Comparison of ENCODE assay signal across 8 cellular contexts in genomic region chr1:15975358-15975804, GRCh38. TPM values are rescaled to one million over a fixed set of nuclear protein-coding genes. Genes with fewer than 3 reads are reported as not detected.
DNase-seq lines count a peak whose midpoint lies in the region; ATAC-seq and TF ChIP-seq lines count a peak whose summit lies in the region.

No MANE protein-coding gene starts in this region.

- H2AFZ ChIP-seq in SK-N-SH (ENCODE audit: low read depth) = 0 out of 2 replicates have a peak overlapping the region, but pooled peaks have one; percentile 38

- 0% methylated on average over 28 of the region's 47 CpGs for WGBS in SK-N-SH (ENCODE audit: low lambda C conversion rate)
- WGBS in adrenal gland, 4 donors = 0 to 2% (median 1%) methylated on average over 3 to 47 of the region's 47 CpGs
- 1% methylated on average over 47 of the region's 47 CpGs for WGBS in sigmoid colon, 2 donors

- H3K36me3 Mint-ChIP-seq in Caco-2 (ENCODE audit: insufficient read depth, unreplicated experiment) = peaks cover 12% of the 10 kb centered on the region

- H3K27me3 Mint-ChIP-seq in Caco-2 (ENCODE audit: insufficient read depth, unreplicated experiment) = no peaks in the 10 kb centered on the region

- TF ChIP-seq POLR2A in adrenal gland (IDR thresholded peaks at IDR 0.05) = no peak
- TF ChIP-seq POLR2A in sigmoid colon (IDR thresholded peaks at IDR 0.05) = no peak

- H3K36me3 ChIP-seq in Caco-2 (ENCODE audit: control insufficient read depth, insufficient read depth, low read length) = no peaks in the 10 kb centered on the region
- H3K36me3 ChIP-seq in SK-N-SH (replicated peaks in 1 of 2; ENCODE audit: control insufficient read depth in 1 of 2, insufficient read depth in 2 of 2, low read length in 1 of 2) = peaks cover 18 to 23% of the 10 kb centered on the region in 2 experiments
- peaks cover 0 to 7% of the 10 kb centered on the region in 2 donors for H3K36me3 ChIP-seq in adrenal gland (replicated peaks in 1 of 2)
- peaks cover 0 to 18% (median 11%) of the 10 kb centered on the region in 4 donors for H3K36me3 ChIP-seq in sigmoid colon

- H3K27ac ChIP-seq in SK-N-SH (ENCODE audit: low read depth in 2 of 2, low read length in 1 of 2) = peak overlapping the region; percentile 72 to 83
- peak overlapping the region in 4 of 5 donors; percentile 62 to 79 (median 76) for H3K27ac ChIP-seq in adrenal gland
- peak overlapping the region; percentile 77 to 85 (median 83) for H3K27ac ChIP-seq in sigmoid colon

- H3K4me2 ChIP-seq in SK-N-SH = peak overlapping the region; percentile 95

- CTCF ChIA-PET in Caco-2 (lab: Charles Lee) (interaction anchor here (0.5 to 1.5 kb wide), 4 partner anchors 11 to 160 kb away, joined by 3 to 4 read pairs (median 4); no protein-coding TSS in a partner anchor), SK-N-SH (lab: Yijun Ruan, JAX) (interaction anchor here (0.8 to 2.2 kb wide), 14 partner anchors 16 to 183 kb away, joined by 3 to 13 read pairs (median 4); partner anchors contain the start of gene FAM131C)

- intact Hi-C loops in Caco-2 (cut with micrococcal nuclease; ENCODE audit: unreplicated experiment) = no loop called here
- intact Hi-C loops in adrenal gland (cut with DNase I) = no loop called here
- intact Hi-C loops in sigmoid colon (cut with DNase I) = no loop called here

- peak overlapping the region; percentile 78 for H3K9ac ChIP-seq in SK-N-SH

- no peaks in the 10 kb centered on the region for H3K9me3 Mint-ChIP-seq in Caco-2 (ENCODE audit: unreplicated experiment)

- no peak for TF ChIP-seq EP300 in SK-N-SH (IDR thresholded peaks at IDR 0.05; ENCODE audit: borderline replicate concordance in 1 of 2, low read depth in 1 of 2, low read length in 1 of 2)
- no peak for TF ChIP-seq EP300 in sigmoid colon (IDR thresholded peaks at IDR 0.05)

- H3K27me3 ChIP-seq in Caco-2 (replicated peaks; ENCODE audit: control insufficient read depth, insufficient read depth, low read length) (no peaks in the 10 kb centered on the region), SK-N-SH (ENCODE audit: insufficient read depth) (no peaks in the 10 kb centered on the region), adrenal gland (no peaks in the 10 kb centered on the region), sigmoid colon (no peaks in the 10 kb centered on the region)

- 0 out of 2 replicates have a peak, but pooled peaks cover 4% of the 10 kb centered on the region for H3K4me1 ChIP-seq in Caco-2
- peaks cover 6% of the 10 kb centered on the region in 2 experiments; a peak in 3 of 4 replicates for H3K4me1 ChIP-seq in SK-N-SH (ENCODE audit: control insufficient read depth in 1 of 2, insufficient read depth in 2 of 2, low read depth in 1 of 2, low read length in 1 of 2)
- peaks cover 5 to 10% of the 10 kb centered on the region in 2 donors for H3K4me1 ChIP-seq in adrenal gland (replicated peaks in 1 of 2)
- H3K4me1 ChIP-seq in sigmoid colon = peaks cover 0 to 30% (median 16%) of the 10 kb centered on the region in 4 donors

- no peaks in the 10 kb centered on the region for H3K9me2 ChIP-seq in SK-N-SH

- TF ChIP-seq RAD21 in SK-N-SH (IDR thresholded peaks at IDR 0.05; ENCODE audit: low read length) = peak; percentile 29; the same call in 1 of the 2 replicates

- H3F3A ChIP-seq in SK-N-SH (replicated peaks; ENCODE audit: insufficient read depth) = peaks cover 10% of the 10 kb centered on the region

- BruUV-seq in Caco-2 (replicated peaks; lab: Mats Ljungman, UMichigan) = no TSS peak

- ATAC-seq in GM19455 (IDR thresholded peaks at IDR 0.05; ENCODE audit: unreplicated experiment) = peak; percentile 62

- POLR2A ChIA-PET in Caco-2 (lab: Charles Lee) (interaction anchor here (1.7 kb wide), 1 partner anchor 141 kb away, joined by 3 read pairs; no protein-coding TSS in a partner anchor), SK-N-SH (lab: Yijun Ruan, JAX) (interaction anchor here (0.6 to 1.5 kb wide), 3 partner anchors 53 to 180 kb away, joined by 3 to 4 read pairs (median 3); no protein-coding TSS in a partner anchor)

- H3K79me2 ChIP-seq in SK-N-SH (ENCODE audit: insufficient read depth) = peaks cover 48% of the 10 kb centered on the region

- no peaks in the 10 kb centered on the region for H3K4me1 Mint-ChIP-seq in Caco-2 (ENCODE audit: low read depth, unreplicated experiment)

- TF ChIP-seq CTCF in Caco-2 (IDR thresholded peaks at IDR 0.05; ENCODE audit: insufficient read depth in 1 of 2, low read depth in 1 of 2, low read length in 1 of 2, severe bottlenecking in 1 of 2, unreplicated experiment in 1 of 2) (no peak), SK-N-SH (IDR thresholded peaks at IDR 0.05) (peak; percentile 24; the same call in 1 of the 2 replicates), adrenal gland (IDR thresholded peaks at IDR 0.05) (peak in 1 of 6 experiments; percentile 9), sigmoid colon (IDR thresholded peaks at IDR 0.05) (no peak)

- H3K4me3 Mint-ChIP-seq in Caco-2 (ENCODE audit: unreplicated experiment) = peak overlapping the region; percentile 81

- H4K20me1 ChIP-seq in SK-N-SH (ENCODE audit: insufficient read depth) = peaks cover 24% of the 10 kb centered on the region; the same call in 1 of the 2 replicates

- DNase-seq in Caco-2 = peak; percentile 52 to 71
- peak; percentile 78 for DNase-seq in HK-2 (ENCODE audit: unreplicated experiment)
- peak; percentile 93 for DNase-seq in SK-N-SH
- peak; percentile 43 to 77 (median 56) for DNase-seq in adrenal gland
- peak; percentile 51 to 79 for DNase-seq in hippocampal formation (lab: John Stamatoyannopoulos, UW)
- no peak for DNase-seq in sigmoid colon
- no peak for DNase-seq in DMS114 treated with DMSO at 0.1 percent for 48 hours (lab: John Stamatoyannopoulos, UW; ENCODE audit: unreplicated experiment)

- peak overlapping the region; percentile 82 for H3K4me3 ChIP-seq in Caco-2 (ENCODE audit: low read depth, low read length)
- H3K4me3 ChIP-seq in SK-N-SH (ENCODE audit: low read depth in 2 of 2, low read length in 1 of 2) = peak overlapping the region; percentile 73 to 80
- peak overlapping the region; percentile 69 to 94 (median 84) for H3K4me3 ChIP-seq in adrenal gland
- peak overlapping the region; percentile 68 to 99 (median 84) for H3K4me3 ChIP-seq in sigmoid colon

- H3K9me3 ChIP-seq in Caco-2 (peaks cover 4% of the 10 kb centered on the region; the same call in 1 of the 2 replicates), SK-N-SH (no peaks in the 10 kb centered on the region), adrenal gland (replicated peaks in 1 of 3) (no peaks in the 10 kb centered on the region), sigmoid colon (no peaks in the 10 kb centered on the region)

- no peak overlapping the region for H3K27ac Mint-ChIP-seq in Caco-2 (ENCODE audit: unreplicated experiment)

TF ChIP-seq in SK-N-SH, 30 proteins besides CTCF, POLR2A, EP300 and RAD21:
- no peak for TF ChIP-seq RCOR1 (IDR thresholded peaks at IDR 0.05; ENCODE audit: low read length)
- peak; percentile 62 for TF ChIP-seq SIN3A (IDR thresholded peaks at IDR 0.05; ENCODE audit: borderline replicate concordance, low read depth, low read length)
- peak; percentile 67; the same call in 1 of the 2 replicates for TF ChIP-seq MXI1 (IDR thresholded peaks at IDR 0.05; ENCODE audit: low read depth, low read length)
- TF ChIP-seq GATA2 (CRISPR knock-in tag; IDR thresholded peaks at IDR 0.05) = no peak
- TF ChIP-seq GABPA (IDR thresholded peaks at IDR 0.05; ENCODE audit: low read depth) = no peak
- no peak for TF ChIP-seq FOSL2 (IDR thresholded peaks at IDR 0.05; ENCODE audit: borderline replicate concordance, low read depth)

RNA-seq across cellular contexts. Expression of gene ZBTB17, which starts 0.5 kb away (rescaled TPM):
- total RNA-seq in Caco-2 (2022) (21.5 and 23.5 TPM in 2 replicates), adrenal gland (10 to 100 TPM; 26.8 to 50.2 (median 33.7) TPM), sigmoid colon (10 to 100 TPM; 22.1 to 38.5 (median 26.5) TPM)
- polyA plus RNA-seq in SK-N-SH (2012; rRNA removed) (54.1 and 56.4 TPM in 2 replicates), adrenal gland (100 to 1,000 TPM in 2 of 3 donors, 1 to 10 TPM in 1; 8.0 to 172 (median 114) TPM), sigmoid colon (10 to 100 TPM; 17.4 to 38.7 (median 18.3) TPM)
- polyA plus RNA-seq in SK-N-SH (2012; cell fraction: cytosol; rRNA removed) = 13.7 and 23.4 TPM in 2 replicates
- 205 and 268 TPM in 2 replicates for polyA plus RNA-seq in SK-N-SH (2012; cell fraction: nucleus; rRNA removed)

RNA-seq across cellular contexts. Expression of gene SRARP, which starts 28.7 kb away (rescaled TPM):
- total RNA-seq in Caco-2 (2022) = 0.16 TPM in 1 of 2 replicates, not detected in the other
- polyA plus RNA-seq in SK-N-SH (2012; rRNA removed) = not detected in 2 replicates
- polyA plus RNA-seq in SK-N-SH (2012; cell fraction: cytosol; rRNA removed) = not detected in 2 replicates
- polyA plus RNA-seq in SK-N-SH (2012; cell fraction: nucleus; rRNA removed) = not detected in 2 replicates
- not detected for total RNA-seq in adrenal gland
- polyA plus RNA-seq in adrenal gland = not detected
- total RNA-seq in sigmoid colon = not detected
- polyA plus RNA-seq in sigmoid colon = under 1 TPM in 1 of 3 donors, not detected in 2; under 0.01 TPM

RNA-seq across cellular contexts. Expression of gene HSPB7, which starts 42.5 kb away (rescaled TPM):
- total RNA-seq in Caco-2 (2022) (not detected in 2 replicates), adrenal gland (100 to 1,000 TPM in 4 of 8 donors, 10 to 100 TPM in 4; 13.4 to 633 (median 92.8) TPM), sigmoid colon (100 to 1,000 TPM in 2 of 4 donors, 10 to 100 TPM in 2; 44.4 to 224 (median 86.3) TPM)
- polyA plus RNA-seq in SK-N-SH (2012; rRNA removed) (0.05 and 0.23 TPM in 2 replicates), adrenal gland (100 to 1,000 TPM in 1 of 3 donors, 10 to 100 TPM in 2; 52.7 to 488 (median 90.1) TPM), sigmoid colon (10 to 100 TPM in 1 of 3 donors, 1 to 10 TPM in 2; 6.7 to 22.7 (median 7.2) TPM)
- polyA plus RNA-seq in SK-N-SH (2012; cell fraction: cytosol; rRNA removed) = 0.03 and 0.08 TPM in 2 replicates
- 0.06 and 0.11 TPM in 2 replicates for polyA plus RNA-seq in SK-N-SH (2012; cell fraction: nucleus; rRNA removed)

RNA-seq across cellular contexts. Expression of gene CLCNKA, which starts 46.5 kb away (rescaled TPM):
- total RNA-seq in Caco-2 (2022) (0.46 TPM in 1 of 2 replicates, not detected in the other), adrenal gland (1 to 10 TPM in 5 of 8 donors, under 1 TPM in 3; 0.18 to 4.9 (median 1.7) TPM), sigmoid colon (1 to 10 TPM in 1 of 4 donors, not detected in 3; 1.1 TPM)
- polyA plus RNA-seq in SK-N-SH (2012; rRNA removed) (0.03 TPM in 2 replicates), adrenal gland (10 to 100 TPM in 1 of 3 donors, 1 to 10 TPM in 2; 1.5 to 52.5 (median 8.2) TPM), sigmoid colon (under 1 TPM in 1 of 3 donors, not detected in 2; 0.13 TPM)
- 0.01 TPM in 1 of 2 replicates, not detected in the other for polyA plus RNA-seq in SK-N-SH (2012; cell fraction: cytosol; rRNA removed)
- polyA plus RNA-seq in SK-N-SH (2012; cell fraction: nucleus; rRNA removed) = 0.24 and 0.46 TPM in 2 replicates

Comparison
In these comparisons a context has a peak if more than half of its experiments do, and no peak if none do; other contexts are left out.
1. DNase-seq: peak in Caco-2 (2 of 2), HK-2 (single experiment), SK-N-SH (single experiment), adrenal gland (7 of 7) and hippocampal formation (2 of 2); none in sigmoid colon (single experiment) and DMS114 treated with DMSO at 0.1 percent for 48 hours (single experiment).
2. RNA of gene HSPB7, which starts 42.5 kb away (total RNA-seq): 44.4 to 224 TPM in sigmoid colon and 13.4 to 633 TPM in adrenal gland; not detected in Caco-2; every median in the first group is over 10 times any median in the second.
3. Peak in every context shown above with its lines, with median percentiles within 50 percentile points of each other: H3K4me3 ChIP-seq and H3K27ac ChIP-seq.